ENCODE assay signal across 8 cellular contexts in genomic region chr16:16861546-16861945, GRCh38.
A peak's percentile ranks its signal among the peaks of the same experiment; 100 is the strongest.
DNase-seq lines count a peak whose midpoint lies in the region; ATAC-seq and TF ChIP-seq lines count a peak whose summit lies in the region.

No MANE protein-coding gene starts in this region.

- TF ChIP-seq CTCF in fibroblast of mammary gland (conservative IDR thresholded peaks at IDR 0.05; ENCODE audit: control insufficient read depth, insufficient read depth, low read depth, low read length) (peak; percentile 70), omental fat pad (IDR thresholded peaks at IDR 0.05) (no peak), upper lobe of left lung (IDR thresholded peaks at IDR 0.05) (peak; percentile 18 to 62 (median 50))

- no peaks in the 10 kb centered on the region for H3K27me3 ChIP-seq in upper lobe of left lung

- TF ChIP-seq EP300 in upper lobe of left lung (IDR thresholded peaks at IDR 0.05), result no peak

- H3K27ac ChIP-seq in upper lobe of left lung, result no peak overlapping the region

- ATAC-seq in GM18867 (IDR thresholded peaks at IDR 0.05; ENCODE audit: unreplicated experiment), result peak; percentile 52
- no peak for ATAC-seq in omental fat pad (ENCODE audit: low FRiP score)
- ATAC-seq in upper lobe of left lung (ENCODE audit: low FRiP score in 2 of 2), result peak in 1 of 2 donors; percentile 60
- ATAC-seq in HG03280 (IDR thresholded peaks at IDR 0.05; ENCODE audit: unreplicated experiment), result no peak

- H3K4me3 ChIP-seq in fibroblast of mammary gland (ENCODE audit: control insufficient read depth, low read depth, low read length), result no peak overlapping the region
- H3K4me3 ChIP-seq in upper lobe of left lung, result no peak overlapping the region

- H3K9me3 ChIP-seq in upper lobe of left lung, result no peaks in the 10 kb centered on the region

- DNase-seq in AG20443 (ENCODE audit: low spot score), result peak; percentile 79
- DNase-seq in NOMO-1 treated with DMSO at 0.1 percent for 48 hours (lab: John Stamatoyannopoulos, UW; ENCODE audit: unreplicated experiment), result peak; percentile 47
- DNase-seq in activated T-cell treated with anti-CD3 and anti-CD28 coated beads for 1 hour (ENCODE audit: low read depth), result peak; percentile 50
- peak; percentile 45 for DNase-seq in fibroblast of mammary gland (ENCODE audit: low read depth)
- DNase-seq in omental fat pad (ENCODE audit: low spot score), result peak; percentile 24
- peak in 1 of 2 donors; percentile 23 for DNase-seq in upper lobe of left lung

- H3K4me1 ChIP-seq in upper lobe of left lung, result no peaks in the 10 kb centered on the region

- no peak for TF ChIP-seq POLR2A in upper lobe of left lung (IDR thresholded peaks at IDR 0.05)

- WGBS in upper lobe of left lung, 2 donors, result 18 to 24% methylated on average over 7 of the region's 7 CpGs

- no peaks in the 10 kb centered on the region for H3K36me3 ChIP-seq in upper lobe of left lung

Comparison
In these comparisons a context has a peak if more than half of its experiments do, and no peak if none do; other contexts are left out.
1. CTCF ChIP-seq: peak in fibroblast of mammary gland (single experiment) and upper lobe of left lung (6 of 6); none in omental fat pad (0 of 3).